1 cellular context compared by ENCODE assay signal in genomic region chr22:41969110-41969646, GRCh38.
TF ChIP-seq lines count a peak whose summit lies in the region.

Gene SEPTIN3 (plus strand): TSS chr22:41969443. CDS start chr22:41971493, 2,050 bp downstream.

TF ChIP-seq in HepG2, 621 proteins besides CTCF, POLR2A, EP300 and RAD21:
- TF ChIP-seq IKZF1 (IDR thresholded peaks at IDR 0.05) = no peak
- no peak for TF ChIP-seq KLF13 (CRISPR knock-in tag; IDR thresholded peaks at IDR 0.05)
- TF ChIP-seq HNF1A (IDR thresholded peaks at IDR 0.05; ENCODE audit: low read depth) = no peak
- no peak for TF ChIP-seq HNF1A (CRISPR knock-in tag; IDR thresholded peaks at IDR 0.05; ENCODE audit: borderline replicate concordance)
- TF ChIP-seq ATF7-NPFF (CRISPR knock-in tag; IDR thresholded peaks at IDR 0.05; ENCODE audit: low read depth) = no peak
- TF ChIP-seq ZNF180 (CRISPR knock-in tag; IDR thresholded peaks at IDR 0.05; ENCODE audit: borderline replicate concordance, low read depth) = no peak
- no peak for TF ChIP-seq GFI1 (CRISPR knock-in tag; IDR thresholded peaks at IDR 0.05; ENCODE audit: borderline replicate concordance)
- no peak for TF ChIP-seq NAIF1 (CRISPR knock-in tag; IDR thresholded peaks at IDR 0.05; ENCODE audit: borderline replicate concordance)
- TF ChIP-seq PHB2 (IDR thresholded peaks at IDR 0.05; ENCODE audit: partially characterized antibody) = no peak
- no peak for TF ChIP-seq HNF4G (IDR thresholded peaks at IDR 0.05; ENCODE audit: borderline replicate concordance, low read depth, low read length)
- no peak for TF ChIP-seq HNF4G (CRISPR knock-in tag; IDR thresholded peaks at IDR 0.05; ENCODE audit: borderline replicate concordance, low read depth)
- TF ChIP-seq ZNF547 (CRISPR knock-in tag; IDR thresholded peaks at IDR 0.05) = no peak
- no peak for TF ChIP-seq ZNF761 (CRISPR knock-in tag; conservative IDR thresholded peaks at IDR 0.05)
- no peak for TF ChIP-seq HDAC6 (IDR thresholded peaks at IDR 0.05; ENCODE audit: low read depth, low read length)
- no peak for TF ChIP-seq IKZF4 (CRISPR knock-in tag; IDR thresholded peaks at IDR 0.05; ENCODE audit: borderline replicate concordance, low read depth, not compliant biosample characterization)
